Comparison of ENCODE assay signal across 8 cellular contexts in genomic region chr7:6615853-6616555, GRCh38. TPM values are rescaled to one million over a fixed set of nuclear protein-coding genes. Genes with fewer than 3 reads are reported as not detected.
DNase-seq lines count a peak whose midpoint lies in the region; ATAC-seq, FAIRE-seq and TF ChIP-seq lines count a peak whose summit lies in the region.

No MANE protein-coding gene starts in this region.

- H3K36me3 Mint-ChIP-seq in GM23338 (ENCODE audit: low read depth): peaks cover 14% of the 10 kb centered on the region
- H3K36me3 Mint-ChIP-seq in osteocyte (ENCODE audit: unreplicated experiment): peaks cover 8% of the 10 kb centered on the region

- peak; percentile 81 for DNase-seq in GM23338 (ENCODE audit: low spot score)
- DNase-seq in SHP77 (lab: John Stamatoyannopoulos, UW): peak; percentile 80 to 85
- DNase-seq in fibroblast of the aortic adventitia (ENCODE audit: low read depth): no peak
- no peak for DNase-seq in osteocyte (ENCODE audit: extremely low spot score, unreplicated experiment)
- no peak for DNase-seq in RCC 7860 (ENCODE audit: low spot score)

- H2AFZ ChIP-seq in GM23338: no peak overlapping the region

- TF ChIP-seq CTCF in GM23338 (conservative IDR thresholded peaks at IDR 0.05; ENCODE audit: low read depth in 2 of 2) (no peak), fibroblast of the aortic adventitia (IDR thresholded peaks at IDR 0.05; ENCODE audit: insufficient read depth, low read length) (no peak), osteocyte (IDR thresholded peaks at IDR 0.05) (no peak)

- H3K27me3 ChIP-seq in GM23338 (ENCODE audit: insufficient read depth): no peaks in the 10 kb centered on the region

- H3K4me1 Mint-ChIP-seq in GM23338 (peaks cover 14% of the 10 kb centered on the region), osteocyte (ENCODE audit: unreplicated experiment) (peaks cover 10% of the 10 kb centered on the region)

- H3K9me3 Mint-ChIP-seq in GM23338 (peaks cover under 1% of the 10 kb centered on the region; the same call in 2 of the 3 replicates), osteocyte (ENCODE audit: unreplicated experiment) (no peaks in the 10 kb centered on the region)

- H3K4me1 ChIP-seq in GM23338 (ENCODE audit: insufficient read depth): peaks cover 13% of the 10 kb centered on the region

- FAIRE-seq in RCC 7860 (lab: Jason Lieb, UNC): no peak

- H3K4me3 Mint-ChIP-seq in GM23338: peak overlapping the region; percentile 63
- H3K4me3 Mint-ChIP-seq in osteocyte (ENCODE audit: unreplicated experiment): peak overlapping the region; percentile 70

- H4K20me1 ChIP-seq in GM23338 (replicated peaks; ENCODE audit: insufficient read depth): no peaks in the 10 kb centered on the region

- no peaks in the 10 kb centered on the region for H3K79me2 ChIP-seq in GM23338 (replicated peaks; ENCODE audit: insufficient read depth)

- no peaks in the 10 kb centered on the region for H3K9me2 ChIP-seq in GM23338 (ENCODE audit: insufficient read depth)

- peak overlapping the region; percentile 87 for H3K4me2 ChIP-seq in GM23338

- no peak overlapping the region for H3K27ac ChIP-seq in GM23338 (ENCODE audit: low read depth)

- H3K27me3 Mint-ChIP-seq in GM23338 (ENCODE audit: insufficient read depth, low read depth, poor library complexity) (peaks cover 18% of the 10 kb centered on the region), osteocyte (ENCODE audit: unreplicated experiment) (no peaks in the 10 kb centered on the region)

- H3K36me3 ChIP-seq in GM23338 (ENCODE audit: insufficient read depth): no peaks in the 10 kb centered on the region

- ATAC-seq in GM23338: peak; percentile 65
- no peak for ATAC-seq in HG03045 (IDR thresholded peaks at IDR 0.05; ENCODE audit: unreplicated experiment)
- no peak for ATAC-seq in HG02623 (IDR thresholded peaks at IDR 0.05; ENCODE audit: unreplicated experiment)
- ATAC-seq in HG03139 (IDR thresholded peaks at IDR 0.05; ENCODE audit: unreplicated experiment): no peak

- no peak overlapping the region for H3K27ac Mint-ChIP-seq in GM23338
- no peak overlapping the region for H3K27ac Mint-ChIP-seq in osteocyte (ENCODE audit: unreplicated experiment)

- no peaks in the 10 kb centered on the region for H3F3A ChIP-seq in GM23338 (replicated peaks; ENCODE audit: low read depth)

- H3K4me3 ChIP-seq in GM23338: peak overlapping the region; percentile 83
- peak overlapping the region; percentile 38 for H3K4me3 ChIP-seq in fibroblast of the aortic adventitia (ENCODE audit: low read depth, low read length)

TF ChIP-seq in GM23338, 12 proteins besides CTCF, POLR2A, EP300 and RAD21:
- TF ChIP-seq REST (IDR thresholded peaks at IDR 0.05; ENCODE audit: unreplicated experiment) (no peak), ZNF462 (CRISPR knock-in tag; IDR thresholded peaks at IDR 0.05) (no peak), POLR2AphosphoS5 (IDR thresholded peaks at IDR 0.05; ENCODE audit: low read depth) (peak; percentile 45; the same call in 1 of the 2 replicates), ZNF114 (CRISPR knock-in tag; IDR thresholded peaks at IDR 0.05) (no peak)
TF ChIP-seq in GM23338: peak in this region for 1.

RNA-seq across cellular contexts. Expression of gene ZNF853, which starts 0.6 kb away (rescaled TPM):
- total RNA-seq in GM23338 (2014; rRNA removed; shearing (Covaris generic)): 8.9 and 9.8 TPM in 2 replicates
- 0.32 and 0.78 TPM in 2 replicates for polyA plus RNA-seq in GM23338 (2016; fragmentation: Nextera tagmentation; extraction: Ambion mirVana)
- total RNA-seq in fibroblast of the aortic adventitia (ENCODE audit: low replicate concordance) (0.54 and 1.6 TPM in 2 replicates), osteocyte (18.2 and 18.3 TPM in 2 replicates)

RNA-seq across cellular contexts. Expression of gene ZNF316, which starts 21.1 kb away (rescaled TPM):
- total RNA-seq in GM23338 (2014; rRNA removed; shearing (Covaris generic)): 13.2 and 17.4 TPM in 2 replicates
- 1.1 and 1.2 TPM in 2 replicates for polyA plus RNA-seq in GM23338 (2016; fragmentation: Nextera tagmentation; extraction: Ambion mirVana)
- 9.9 and 21.0 TPM in 2 replicates for total RNA-seq in fibroblast of the aortic adventitia (ENCODE audit: low replicate concordance)
- 32.7 and 34.6 TPM in 2 replicates for total RNA-seq in osteocyte

RNA-seq across cellular contexts. Expression of gene INTS15, which starts 26.2 kb away (rescaled TPM):
- 27.0 and 30.6 TPM in 2 replicates for total RNA-seq in GM23338 (2014; rRNA removed; shearing (Covaris generic))
- 7.0 and 8.1 TPM in 2 replicates for polyA plus RNA-seq in GM23338 (2016; fragmentation: Nextera tagmentation; extraction: Ambion mirVana)
- total RNA-seq in fibroblast of the aortic adventitia (ENCODE audit: low replicate concordance) (8.7 and 10.8 TPM in 2 replicates), osteocyte (36.5 and 40.3 TPM in 2 replicates)

RNA-seq across cellular contexts. Expression of gene ZDHHC4, which starts 38.8 kb away (rescaled TPM):
- total RNA-seq in GM23338 (2014; rRNA removed; shearing (Covaris generic)): 58.9 and 64.5 TPM in 2 replicates
- polyA plus RNA-seq in GM23338 (2016; fragmentation: Nextera tagmentation; extraction: Ambion mirVana): 31.2 and 32.5 TPM in 2 replicates
- total RNA-seq in fibroblast of the aortic adventitia (ENCODE audit: low replicate concordance): 51.2 and 63.8 TPM in 2 replicates
- total RNA-seq in osteocyte: 62.2 and 63.5 TPM in 2 replicates

Comparison
In these comparisons a context has a peak if more than half of its experiments do, and no peak if none do; other contexts are left out.
1. DNase-seq: peak in GM23338 (single experiment) and SHP77 (2 of 2); none in fibroblast of the aortic adventitia (single experiment), osteocyte (single experiment) and RCC 7860 (single experiment).